18 cellular contexts compared by ENCODE assay signal in genomic region chr11:64222651-64223000, GRCh38.
DNase-seq lines count a peak whose midpoint lies in the region; ATAC-seq and TF ChIP-seq lines count a peak whose summit lies in the region.
"Had no signal": no experiment of that assay in that cellular context is flagged by ENCODE, and none has a peak within 500 bp of the region (broad histone marks: within the 10 kb centered on the region; RNA-seq: fewer than 3 reads in every experiment).

No MANE protein-coding gene starts in this region.

- no peaks in the 10 kb centered on the region for H3K27me3 Mint-ChIP-seq in activated T-cell treated with anti-CD3 and anti-CD28 coated beads, Interleukin-2, amount 50 U/mL, for 24 hours
- H3K27me3 Mint-ChIP-seq in stimulated activated naive B cell treated with anti-CD40 and anti-IgM and Interleukin-4, amounts not matched to agents 10 μg/mL and 1 μg/mL and 100 μg/mL, for 72 hours: no peaks in the 10 kb centered on the region

- peak overlapping the region; percentile 34 for H3K9ac ChIP-seq in mucosa of stomach (ENCODE audit: low read length)

- no peaks in the 10 kb centered on the region for H3K36me3 ChIP-seq in mucosa of stomach (ENCODE audit: control insufficient read depth, insufficient read depth, low read length)

- H3K9me3 Mint-ChIP-seq in activated T-cell treated with anti-CD3 and anti-CD28 coated beads, Interleukin-2, amount 50 U/mL, for 24 hours: no peaks in the 10 kb centered on the region
- H3K9me3 Mint-ChIP-seq in stimulated activated naive B cell treated with anti-CD40 and anti-IgM and Interleukin-4, amounts not matched to agents 10 μg/mL and 1 μg/mL and 100 μg/mL, for 72 hours: no peaks in the 10 kb centered on the region
- H3K9me3 Mint-ChIP-seq: GM23338 had no signal

- no peaks in the 10 kb centered on the region for H3K9me3 ChIP-seq in mucosa of stomach (ENCODE audit: control insufficient read depth, low read length)
- H3K9me3 ChIP-seq: Peyer's patch had no signal

- H3K27me3 ChIP-seq in mucosa of stomach (ENCODE audit: control insufficient read depth, insufficient read depth, low read length): no peaks in the 10 kb centered on the region
- H3K27me3 ChIP-seq: Peyer's patch had no signal

- no peak for ATAC-seq in stimulated activated naive B cell treated with anti-CD40 and anti-IgM and Interleukin-4, amounts not matched to agents 10 μg/mL and 1 μg/mL and 100 μg/mL, for 72 hours (replicated peaks)
- no peak for ATAC-seq in GM18870 (IDR thresholded peaks at IDR 0.05; ENCODE audit: unreplicated experiment)
- ATAC-seq: GM23338 had no signal

- peak overlapping the region; percentile 57 for H3K27ac Mint-ChIP-seq in activated T-cell treated with anti-CD3 and anti-CD28 coated beads, Interleukin-2, amount 50 U/mL, for 24 hours
- peak overlapping the region; percentile 59 for H3K27ac Mint-ChIP-seq in stimulated activated naive B cell treated with anti-CD40 and anti-IgM and Interleukin-4, amounts not matched to agents 10 μg/mL and 1 μg/mL and 100 μg/mL, for 72 hours
- H3K27ac Mint-ChIP-seq: GM23338 had no signal

- TF ChIP-seq CTCF in GM12865 (IDR thresholded peaks at IDR 0.05; ENCODE audit: insufficient read depth, low read depth, low read length, missing control alignments): no peak

- H3K4me1 ChIP-seq in mucosa of stomach (ENCODE audit: control insufficient read depth, insufficient read depth, low read length): peaks cover 56% of the 10 kb centered on the region

- H3K4me3 ChIP-seq in GM12865 (ENCODE audit: low read depth, low read length) (no peak overlapping the region), mucosa of stomach (ENCODE audit: low read length) (no peak overlapping the region)
- H3K4me3 ChIP-seq: GM23338, Peyer's patch, SK-N-MC had no signal

- DNase-seq in activated T-cell treated with anti-CD3 and anti-CD28 coated beads, Interleukin-2, amount 50 U/mL, for 24 hours: no peak
- DNase-seq in activated T-cell treated with anti-CD3 and anti-CD28 coated beads, Interleukin-2, amount 50 U/mL, for 48 hours: no peak
- DNase-seq in GM12865 (ENCODE audit: low read depth) (peak; percentile 10), amygdala (lab: John Stamatoyannopoulos, UW) (no peak)
- DNase-seq in stimulated activated naive B cell treated with anti-CD40 and anti-IgM and Interleukin-4, amounts not matched to agents 10 μg/mL and 1 μg/mL and 100 μg/mL, for 72 hours: no peak
- DNase-seq: ACHN, AML-193, COR-L47, MV-4-11, NCI-H1436 treated with DMSO at 0.1 percent for 48 hours, NCI-H2081 treated with DMSO at 0.1 percent for 48 hours, NCI-H2227 treated with DMSO at 0.1 percent for 48 hours, Peyer's patch, Right ventricle myocardium superior had no signal

- peaks cover 22% of the 10 kb centered on the region for H3K4me1 Mint-ChIP-seq in activated T-cell treated with anti-CD3 and anti-CD28 coated beads, Interleukin-2, amount 50 U/mL, for 24 hours (ENCODE audit: low read depth)
- H3K4me1 Mint-ChIP-seq in stimulated activated naive B cell treated with anti-CD40 and anti-IgM and Interleukin-4, amounts not matched to agents 10 μg/mL and 1 μg/mL and 100 μg/mL, for 72 hours: peaks cover 27 to 39% of the 10 kb centered on the region in 2 donors

- H3K36me3 Mint-ChIP-seq in activated T-cell treated with anti-CD3 and anti-CD28 coated beads, Interleukin-2, amount 50 U/mL, for 24 hours (ENCODE audit: low read depth): peaks cover 88% of the 10 kb centered on the region
- H3K36me3 Mint-ChIP-seq in stimulated activated naive B cell treated with anti-CD40 and anti-IgM and Interleukin-4, amounts not matched to agents 10 μg/mL and 1 μg/mL and 100 μg/mL, for 72 hours: peaks cover 43 to 46% of the 10 kb centered on the region in 2 donors

- no peak overlapping the region for H3K4me3 Mint-ChIP-seq in activated T-cell treated with anti-CD3 and anti-CD28 coated beads, Interleukin-2, amount 50 U/mL, for 24 hours
- no peak overlapping the region for H3K4me3 Mint-ChIP-seq in stimulated activated naive B cell treated with anti-CD40 and anti-IgM and Interleukin-4, amounts not matched to agents 10 μg/mL and 1 μg/mL and 100 μg/mL, for 72 hours
- H3K4me3 Mint-ChIP-seq: GM23338 had no signal
